In the genomic region with DNA sequence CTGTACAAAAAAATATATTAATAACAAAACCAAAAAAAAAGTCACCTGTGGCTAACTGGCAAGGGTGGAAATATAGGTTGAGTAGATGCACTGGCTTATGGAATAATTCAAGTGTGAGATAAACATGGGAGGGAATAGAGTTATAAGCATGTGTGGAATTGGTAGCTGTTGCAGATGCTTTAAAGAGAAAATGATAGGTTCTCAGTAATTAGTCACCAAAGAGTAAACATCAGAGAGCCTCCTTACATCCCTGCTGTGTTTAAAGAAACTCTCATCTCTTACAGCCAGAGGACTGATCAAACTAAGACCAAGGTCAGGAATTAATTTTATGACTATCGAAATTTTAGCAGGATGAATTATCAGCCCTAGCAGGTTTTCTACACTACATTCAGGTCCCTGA, we compare ENCODE assay signal across 14 cellular contexts.
DNase-seq lines count a peak whose midpoint lies in the region; ATAC-seq and TF ChIP-seq lines count a peak whose summit lies in the region.
"Had no signal": no experiment of that assay in that cellular context is flagged by ENCODE, and none has a peak within 500 bp of the region (broad histone marks: within the 10 kb centered on the region; RNA-seq: fewer than 3 reads in every experiment).

No MANE protein-coding gene starts in this region.

- peaks cover 7% of the 10 kb centered on the region; the same call in 1 of the 2 replicates for H3K36me3 ChIP-seq in PC-3 (ENCODE audit: low read depth, low read length)
- H3K36me3 ChIP-seq: BE2C had no signal

- 0 out of 2 replicates have a peak, but pooled peaks cover 4% of the 10 kb centered on the region for H3K4me1 ChIP-seq in PC-3 (ENCODE audit: insufficient read depth, low read length)
- H3K4me1 ChIP-seq: A549, BE2C had no signal

- no peak overlapping the region for H3K9ac ChIP-seq in PC-3 (ENCODE audit: low read length)

- H3K4me2 ChIP-seq in PC-3 (ENCODE audit: low read length): no peak overlapping the region
- H3K4me2 ChIP-seq: A549 had no signal

- POLR2A ChIA-PET in PC-3 (lab: Charles Lee; ENCODE audit: unreplicated experiment): no interaction called here

- DNase-seq in COR-L47 (lab: John Stamatoyannopoulos, UW) (peak; percentile 43), DMS53 (lab: John Stamatoyannopoulos, UW) (peak; percentile 41), NCI-H2227 (lab: John Stamatoyannopoulos, UW; ENCODE audit: unreplicated experiment) (peak; percentile 5), PC-3 (peak; percentile 30)
- DNase-seq: BE2C; CD4-positive, alpha-beta memory T cell; DMS153; GF-D8; HCEC 1CT had no signal

- peaks cover 20% of the 10 kb centered on the region for H3K9me3 ChIP-seq in PC-3 (ENCODE audit: low read length)
- H3K9me3 ChIP-seq: BE2C had no signal

- no peak overlapping the region for H3K27ac ChIP-seq in PC-3 (ENCODE audit: low read length)
- H3K27ac ChIP-seq: A549, C4-2B, HL-60 had no signal

- no peak overlapping the region for H2AFZ ChIP-seq in PC-3 (ENCODE audit: low read length)

- H3K9me2 ChIP-seq in PC-3 (replicated peaks; ENCODE audit: low read length): no peaks in the 10 kb centered on the region

- ATAC-seq in PC-3 (peak; percentile 54), GM21423 (IDR thresholded peaks at IDR 0.05; ENCODE audit: unreplicated experiment) (no peak), GM21717 (IDR thresholded peaks at IDR 0.05; ENCODE audit: unreplicated experiment) (no peak)
- ATAC-seq: A549 had no signal

- no peaks in the 10 kb centered on the region for H3K27me3 ChIP-seq in PC-3 (ENCODE audit: low read length)
- H3K27me3 ChIP-seq: BE2C had no signal

- BruUV-seq in PC-3 (replicated peaks; lab: Mats Ljungman, UMichigan): no TSS peak

- no peaks in the 10 kb centered on the region for H3K79me2 ChIP-seq in PC-3 (ENCODE audit: low read length)

- no peak overlapping the region for H3K4me3 ChIP-seq in PC-3 (ENCODE audit: low read length)
- H3K4me3 ChIP-seq: A549 had no signal

- TF ChIP-seq CTCF in PC-3 (conservative IDR thresholded peaks at IDR 0.05; ENCODE audit: low read depth, low read length): no peak

- no peaks in the 10 kb centered on the region for H3F3A ChIP-seq in PC-3 (ENCODE audit: low read length, unreplicated experiment)

- intact Hi-C loops in PC-3 (cut with micrococcal nuclease): no loop called here

- H4K20me1 ChIP-seq in PC-3 (ENCODE audit: low read length): no peaks in the 10 kb centered on the region

- CTCF ChIA-PET in PC-3 (lab: Charles Lee): interaction anchor here (1.0 kb wide), 1 partner anchor 218 kb away, joined by 4 read pairs; no protein-coding TSS in a partner anchor
